ENCODE assay signal across 15 cellular contexts in the genomic region with DNA sequence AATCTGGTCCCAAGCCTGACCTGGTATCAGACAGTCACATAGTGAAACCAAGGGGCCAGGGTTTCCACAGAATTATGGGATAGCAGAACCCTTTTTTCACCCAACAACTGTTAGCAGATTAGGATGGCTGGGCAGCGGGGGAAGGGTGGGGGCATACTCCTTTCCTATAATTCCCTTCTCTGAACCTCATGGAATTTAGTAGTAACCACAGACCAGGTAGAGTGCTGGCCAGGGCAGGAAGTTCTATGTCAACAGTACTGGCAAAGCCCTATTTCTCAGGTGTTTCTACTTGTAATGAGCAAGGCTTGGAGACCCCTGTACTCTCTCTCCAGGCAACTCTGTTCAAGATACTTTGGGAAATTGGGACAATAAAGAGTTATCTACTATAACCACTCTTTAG.
DNase-seq lines count a peak whose midpoint lies in the region; ATAC-seq and TF ChIP-seq lines count a peak whose summit lies in the region.
"Had no signal": no experiment of that assay in that cellular context is flagged by ENCODE, and none has a peak within 500 bp of the region (broad histone marks: within the 10 kb centered on the region; RNA-seq: fewer than 3 reads in every experiment).

No MANE protein-coding gene starts in this region.

- peaks cover 72% of the 10 kb centered on the region for H3K4me1 Mint-ChIP-seq in Calu3 (ENCODE audit: low read depth, unreplicated experiment)

- no peak for ATAC-seq in GM18505 (IDR thresholded peaks at IDR 0.05; ENCODE audit: unreplicated experiment)
- ATAC-seq: A549 had no signal

- H3K9me2 ChIP-seq in hepatocyte (replicated peaks; ENCODE audit: insufficient read depth), result no peaks in the 10 kb centered on the region

- H3K4me2 ChIP-seq in hepatocyte, result no peak overlapping the region
- H3K4me2 ChIP-seq: A549 had no signal

- no peaks in the 10 kb centered on the region for H3K9me3 ChIP-seq in hepatocyte (ENCODE audit: low read depth)
- H3K9me3 ChIP-seq: A549, HAP-1 had no signal

- no peak overlapping the region for H3K4me3 Mint-ChIP-seq in Calu3 (ENCODE audit: low read depth, unreplicated experiment)
- H3K4me3 Mint-ChIP-seq: CD14-positive monocyte had no signal

- 96% methylated on average over 1 of the region's 1 CpG for WGBS in hepatocyte (ENCODE audit: low lambda C conversion rate, missing lambda C conversion rate)

- TF ChIP-seq CTCF in Calu3 (IDR thresholded peaks at IDR 0.05; ENCODE audit: unreplicated experiment), result no peak
- no peak for TF ChIP-seq CTCF in hepatocyte (IDR thresholded peaks at IDR 0.05; ENCODE audit: poor library complexity)

- peaks cover 3% of the 10 kb centered on the region for H3K9me3 Mint-ChIP-seq in Calu3 (ENCODE audit: low read depth, unreplicated experiment)

- H4K20me1 ChIP-seq in hepatocyte (ENCODE audit: insufficient read depth, poor library complexity, severe bottlenecking), result no peaks in the 10 kb centered on the region

- TF ChIP-seq POLR2A in GM18505 (IDR thresholded peaks at IDR 0.05; ENCODE audit: borderline replicate concordance, extremely low read depth, insufficient read depth, insufficient read length), result no peak

- BruUV-seq in Calu3 (replicated peaks; lab: Mats Ljungman, UMichigan), result no TSS peak

- intact Hi-C loops in Calu3 (cut with micrococcal nuclease; ENCODE audit: unreplicated experiment), result loop anchor here (5.0 kb wide), 1 partner anchor 36 kb away; no protein-coding TSS in a partner anchor

- no peaks in the 10 kb centered on the region for H3K36me3 ChIP-seq in hepatocyte (replicated peaks; ENCODE audit: insufficient read depth, low read depth)
- H3K36me3 ChIP-seq: HAP-1 had no signal

- H3K4me1 ChIP-seq in hepatocyte (ENCODE audit: insufficient read depth), result peaks cover 44% of the 10 kb centered on the region

- peak overlapping the region; percentile 63 for H3K27ac ChIP-seq in hepatocyte
- peak overlapping the region in 17 of 21 experiments; percentile 30 to 77 (median 51) for H3K27ac ChIP-seq in skin epidermis
- H3K27ac ChIP-seq: A549 had no signal

- H3K27ac Mint-ChIP-seq in Calu3 (ENCODE audit: unreplicated experiment), result no peak overlapping the region

- H2AFZ ChIP-seq in hepatocyte, result no peak overlapping the region

- CTCF ChIA-PET in Calu3 (lab: Charles Lee), result no interaction called here

- H3K4me3 ChIP-seq in hepatocyte, result no peak overlapping the region
- no peak overlapping the region for H3K4me3 ChIP-seq in skin epidermis
- H3K4me3 ChIP-seq: A549, HAP-1 had no signal

- H3K27me3 ChIP-seq in hepatocyte, result no peaks in the 10 kb centered on the region

- H3K27me3 Mint-ChIP-seq in Calu3 (ENCODE audit: unreplicated experiment), result no peaks in the 10 kb centered on the region

- H3K79me2 ChIP-seq in hepatocyte, result no peaks in the 10 kb centered on the region

- DNase-seq in Calu3 (peak; percentile 24), RPMI8226 (peak; percentile 46), hepatocyte (ENCODE audit: low spot score) (no peak), SIG-M5 (lab: John Stamatoyannopoulos, UW) (no peak), CD1c-positive myeloid dendritic cell (ENCODE audit: extremely low spot score) (no peak), MV-4-11 (lab: John Stamatoyannopoulos, UW) (no peak)
- DNase-seq: IMR-90, NCI-H1436 treated with DMSO at 0.1 percent for 48 hours, NCI-H2081, NCI-H524 had no signal

- peaks cover under 1% of the 10 kb centered on the region for H3K36me3 Mint-ChIP-seq in Calu3 (ENCODE audit: insufficient read depth, unreplicated experiment)

Comparison
In these comparisons a context has a peak if more than half of its experiments do, and no peak if none do; other contexts are left out.
1. DNase-seq: peak in Calu3 (single experiment) and RPMI8226 (single experiment); none in hepatocyte (single experiment), SIG-M5 (single experiment), CD1c-positive myeloid dendritic cell (single experiment) and MV-4-11 (single experiment).